ENCODE assay signal across 10 cellular contexts in genomic region chr1:43285269-43285986, GRCh38. TPM values are rescaled to one million over a fixed set of nuclear protein-coding genes. Genes with fewer than 3 reads are reported as not detected.
A peak's percentile ranks its signal among the peaks of the same experiment; 100 is the strongest.
DNase-seq lines count a peak whose midpoint lies in the region; ATAC-seq and TF ChIP-seq lines count a peak whose summit lies in the region.
"Had no signal": no experiment of that assay in that cellular context is flagged by ENCODE, and none has a peak within 500 bp of the region (broad histone marks: within the 10 kb centered on the region; RNA-seq: fewer than 3 reads in every experiment).

C1orf210 (minus strand) TSS chr1:43285581; CDS start chr1:43283270, 2,311 bp downstream.

- no peak for TF ChIP-seq EP300 in gastroesophageal sphincter (IDR thresholded peaks at IDR 0.05)

- H3K9me3 ChIP-seq in HUES48 (ENCODE audit: control insufficient read depth, insufficient read depth, low read length): no peaks in the 10 kb centered on the region
- no peaks in the 10 kb centered on the region for H3K9me3 ChIP-seq in gastroesophageal sphincter

- ATAC-seq in HG02840 (IDR thresholded peaks at IDR 0.05; ENCODE audit: low FRiP score, unreplicated experiment) (no peak), gastroesophageal sphincter (no peak)

- H3K36me3 ChIP-seq in HUES48 (ENCODE audit: control insufficient read depth, insufficient read depth, low read length) (no peaks in the 10 kb centered on the region), gastroesophageal sphincter (no peaks in the 10 kb centered on the region)

- H3K9ac ChIP-seq in HUES48 (ENCODE audit: low read depth, low read length): no peak within 1 kb of the TSS; the same call in 1 of the 2 replicates

- WGBS in gastroesophageal sphincter (ENCODE audit: low coverage in 1 of 2), 2 donors: 27 to 66% methylated on average over 3 to 4 of the region's 19 CpGs

- DNase-seq in NCI-H510A treated with DMSO at 0.1 percent for 48 hours (lab: John Stamatoyannopoulos, UW) (peak; percentile 100), iPS DF 4.7 (ENCODE audit: extremely low read depth, low spot score) (peak; percentile 56), retinal pigment epithelial cell (ENCODE audit: low read depth) (no peak), coronary artery (ENCODE audit: low spot score) (no peak)
- DNase-seq in effector CD8-positive, alpha-beta T cell (lab: John Stamatoyannopoulos, UW): no peak
- DNase-seq: activated CD4-positive, CD25-positive, alpha-beta regulatory T cell; central memory CD4-positive, alpha-beta T cell had no signal

- H3K4me3 ChIP-seq in HUES48 (ENCODE audit: low read depth, low read length) (peak within 1 kb of the TSS; percentile 67), retinal pigment epithelial cell (ENCODE audit: low read length) (no peak within 1 kb of the TSS), coronary artery (no peak within 1 kb of the TSS), gastroesophageal sphincter (no peak within 1 kb of the TSS)

- TF ChIP-seq CTCF in retinal pigment epithelial cell (conservative IDR thresholded peaks at IDR 0.05; ENCODE audit: low read depth, low read length) (peak; percentile 6), coronary artery (IDR thresholded peaks at IDR 0.05) (no peak), gastroesophageal sphincter (IDR thresholded peaks at IDR 0.05) (no peak)

- H3K4me1 ChIP-seq in HUES48 (ENCODE audit: control insufficient read depth, insufficient read depth, low read length) (peaks cover 16% of the 10 kb centered on the region), gastroesophageal sphincter (no peaks in the 10 kb centered on the region)

- H3K27ac ChIP-seq in HUES48 (ENCODE audit: low read depth, low read length) (peak within 1 kb of the TSS; percentile 47), coronary artery (no peak within 1 kb of the TSS), gastroesophageal sphincter (no peak within 1 kb of the TSS)

- H3K27me3 ChIP-seq in HUES48 (ENCODE audit: control insufficient read depth, insufficient read depth, low read length) (no peaks in the 10 kb centered on the region), gastroesophageal sphincter (peaks cover 9% of the 10 kb centered on the region)

- no peak for TF ChIP-seq POLR2A in gastroesophageal sphincter (IDR thresholded peaks at IDR 0.05)

RNA-seq across cellular contexts. Expression of gene C1orf210, which starts in this region (rescaled TPM):
- under 1 TPM in 1 of 4 donors, not detected in 3; 0.27 TPM for total RNA-seq in gastroesophageal sphincter

Comparison
In these comparisons a context has a peak if more than half of its experiments do, and no peak if none do; other contexts are left out.
1. DNase-seq: peak in NCI-H510A treated with DMSO at 0.1 percent for 48 hours (single experiment) and iPS DF 4.7 (single experiment); none in retinal pigment epithelial cell (single experiment), coronary artery (single experiment) and effector CD8-positive, alpha-beta T cell (single experiment).